In the genomic region with DNA sequence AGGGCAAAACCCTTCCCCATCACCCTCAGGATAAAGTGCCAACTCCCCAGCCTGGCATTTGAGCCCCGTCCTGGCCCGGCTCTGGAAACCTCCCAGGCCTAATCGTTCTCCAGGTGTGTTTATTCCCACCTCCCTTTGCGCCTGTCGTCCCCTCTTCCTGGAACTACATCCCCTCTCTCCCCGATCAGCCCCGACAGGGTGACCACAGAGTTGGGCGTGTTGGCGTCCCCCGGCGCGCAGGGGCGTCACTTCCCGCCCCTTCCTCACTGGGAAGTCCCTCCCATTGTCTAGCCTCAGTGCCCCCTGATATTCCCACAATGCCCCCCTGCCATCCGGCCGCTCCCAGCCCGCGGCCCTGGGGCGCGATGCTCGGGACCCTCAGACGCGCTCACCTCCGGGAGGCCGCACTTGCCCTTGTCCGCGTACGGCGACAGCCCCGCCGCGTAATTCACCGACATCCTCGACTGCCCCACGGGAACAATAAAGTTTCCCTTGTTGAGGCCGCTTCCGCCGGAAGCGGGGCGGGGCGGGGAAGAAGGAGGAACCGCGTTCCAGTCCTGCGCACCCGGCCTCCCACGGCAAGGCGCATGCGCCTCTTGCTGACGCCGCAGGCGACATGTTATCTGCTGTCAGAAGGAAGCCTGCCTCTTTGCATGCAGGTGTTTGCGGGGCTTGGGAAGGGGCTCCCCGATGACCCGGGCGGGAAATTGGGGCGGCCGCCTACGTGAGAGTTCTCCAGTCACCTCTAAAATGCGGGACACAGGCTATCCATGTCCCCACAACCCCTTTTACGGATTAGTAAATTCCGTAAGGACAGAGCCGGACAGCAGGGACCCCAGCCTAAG, we compare ENCODE assay signal across 1 cellular context.
TF ChIP-seq lines count a peak whose summit lies in the region.

A gene (plus strand): TSS at position 608 of the 845 bp plus-strand sequence. CDS start 3,737 bp downstream, outside the sequence.
A gene (minus strand): TSS at position 482 of the 845 bp plus-strand sequence. CDS start 24 bp downstream, at position 458.

TF ChIP-seq in GM12878, 131 proteins besides CTCF, POLR2A, EP300 and RAD21 (continued from another document and continues in another):
- TF ChIP-seq, protein P1, sequence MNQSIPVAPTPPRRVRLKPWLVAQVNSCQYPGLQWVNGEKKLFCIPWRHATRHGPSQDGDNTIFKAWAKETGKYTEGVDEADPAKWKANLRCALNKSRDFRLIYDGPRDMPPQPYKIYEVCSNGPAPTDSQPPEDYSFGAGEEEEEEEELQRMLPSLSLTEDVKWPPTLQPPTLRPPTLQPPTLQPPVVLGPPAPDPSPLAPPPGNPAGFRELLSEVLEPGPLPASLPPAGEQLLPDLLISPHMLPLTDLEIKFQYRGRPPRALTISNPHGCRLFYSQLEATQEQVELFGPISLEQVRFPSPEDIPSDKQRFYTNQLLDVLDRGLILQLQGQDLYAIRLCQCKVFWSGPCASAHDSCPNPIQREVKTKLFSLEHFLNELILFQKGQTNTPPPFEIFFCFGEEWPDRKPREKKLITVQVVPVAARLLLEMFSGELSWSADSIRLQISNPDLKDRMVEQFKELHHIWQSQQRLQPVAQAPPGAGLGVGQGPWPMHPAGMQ (IDR thresholded peaks at IDR 0.05; ENCODE audit: borderline replicate concordance), result no peak
- TF ChIP-seq BACH1 (IDR thresholded peaks at IDR 0.05; ENCODE audit: borderline replicate concordance), result no peak
- TF ChIP-seq GATAD2B (conservative IDR thresholded peaks at IDR 0.05; ENCODE audit: low read depth), result peak; percentile 90
- TF ChIP-seq TAF1 (IDR thresholded peaks at IDR 0.05; ENCODE audit: borderline replicate concordance, low read depth, low read length), result peak; percentile 9; the same call in 1 of the 2 replicates
- peak; percentile 59 for TF ChIP-seq SP1 (IDR thresholded peaks at IDR 0.05; ENCODE audit: low read depth, low read length)
- TF ChIP-seq CHD1 (IDR thresholded peaks at IDR 0.05; ENCODE audit: low read depth, low read length), result no peak
- no peak for TF ChIP-seq ZNF622 (IDR thresholded peaks at IDR 0.05)
- peak in 1 of 2 experiments; percentile 35; a peak in 2 of 4 replicates for TF ChIP-seq IKZF2 (IDR thresholded peaks at IDR 0.05)
- TF ChIP-seq KLF5 (IDR thresholded peaks at IDR 0.05; ENCODE audit: partially characterized antibody), result peak; percentile 89
- TF ChIP-seq RCOR1 (conservative IDR thresholded peaks at IDR 0.05; ENCODE audit: low read depth, low read length), result peak; percentile 77; the same call in 1 of the 2 replicates
- peak; percentile 83 for TF ChIP-seq POLR2AphosphoS5 (IDR thresholded peaks at IDR 0.05; ENCODE audit: low read length)
- TF ChIP-seq, protein P2, sequence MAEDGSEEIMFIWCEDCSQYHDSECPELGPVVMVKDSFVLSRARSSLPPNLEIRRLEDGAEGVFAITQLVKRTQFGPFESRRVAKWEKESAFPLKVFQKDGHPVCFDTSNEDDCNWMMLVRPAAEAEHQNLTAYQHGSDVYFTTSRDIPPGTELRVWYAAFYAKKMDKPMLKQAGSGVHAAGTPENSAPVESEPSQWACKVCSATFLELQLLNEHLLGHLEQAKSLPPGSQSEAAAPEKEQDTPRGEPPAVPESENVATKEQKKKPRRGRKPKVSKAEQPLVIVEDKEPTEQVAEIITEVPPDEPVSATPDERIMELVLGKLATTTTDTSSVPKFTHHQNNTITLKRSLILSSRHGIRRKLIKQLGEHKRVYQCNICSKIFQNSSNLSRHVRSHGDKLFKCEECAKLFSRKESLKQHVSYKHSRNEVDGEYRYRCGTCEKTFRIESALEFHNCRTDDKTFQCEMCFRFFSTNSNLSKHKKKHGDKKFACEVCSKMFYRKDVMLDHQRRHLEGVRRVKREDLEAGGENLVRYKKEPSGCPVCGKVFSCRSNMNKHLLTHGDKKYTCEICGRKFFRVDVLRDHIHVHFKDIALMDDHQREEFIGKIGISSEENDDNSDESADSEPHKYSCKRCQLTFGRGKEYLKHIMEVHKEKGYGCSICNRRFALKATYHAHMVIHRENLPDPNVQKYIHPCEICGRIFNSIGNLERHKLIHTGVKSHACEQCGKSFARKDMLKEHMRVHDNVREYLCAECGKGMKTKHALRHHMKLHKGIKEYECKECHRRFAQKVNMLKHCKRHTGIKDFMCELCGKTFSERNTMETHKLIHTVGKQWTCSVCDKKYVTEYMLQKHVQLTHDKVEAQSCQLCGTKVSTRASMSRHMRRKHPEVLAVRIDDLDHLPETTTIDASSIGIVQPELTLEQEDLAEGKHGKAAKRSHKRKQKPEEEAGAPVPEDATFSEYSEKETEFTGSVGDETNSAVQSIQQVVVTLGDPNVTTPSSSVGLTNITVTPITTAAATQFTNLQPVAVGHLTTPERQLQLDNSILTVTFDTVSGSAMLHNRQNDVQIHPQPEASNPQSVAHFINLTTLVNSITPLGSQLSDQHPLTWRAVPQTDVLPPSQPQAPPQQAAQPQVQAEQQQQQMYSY (CRISPR knock-in tag; IDR thresholded peaks at IDR 0.05), result no peak
- TF ChIP-seq RB1 (IDR thresholded peaks at IDR 0.05; ENCODE audit: borderline replicate concordance), result peak; percentile 57; the same call in 1 of the 2 replicates
- TF ChIP-seq, protein P3, sequence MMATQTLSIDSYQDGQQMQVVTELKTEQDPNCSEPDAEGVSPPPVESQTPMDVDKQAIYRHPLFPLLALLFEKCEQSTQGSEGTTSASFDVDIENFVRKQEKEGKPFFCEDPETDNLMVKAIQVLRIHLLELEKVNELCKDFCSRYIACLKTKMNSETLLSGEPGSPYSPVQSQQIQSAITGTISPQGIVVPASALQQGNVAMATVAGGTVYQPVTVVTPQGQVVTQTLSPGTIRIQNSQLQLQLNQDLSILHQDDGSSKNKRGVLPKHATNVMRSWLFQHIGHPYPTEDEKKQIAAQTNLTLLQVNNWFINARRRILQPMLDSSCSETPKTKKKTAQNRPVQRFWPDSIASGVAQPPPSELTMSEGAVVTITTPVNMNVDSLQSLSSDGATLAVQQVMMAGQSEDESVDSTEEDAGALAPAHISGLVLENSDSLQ (IDR thresholded peaks at IDR 0.05), result peak; percentile 79
- TF ChIP-seq LARP7 (IDR thresholded peaks at IDR 0.05), result no peak; the same call in 1 of the 2 replicates
- no peak for TF ChIP-seq NFXL1 (IDR thresholded peaks at IDR 0.05; ENCODE audit: borderline replicate concordance)
- no peak for TF ChIP-seq SREBF2 (IDR thresholded peaks at IDR 0.05; ENCODE audit: low read length)
- TF ChIP-seq TCF3 (IDR thresholded peaks at IDR 0.05; ENCODE audit: borderline replicate concordance, insufficient read depth, low read depth, low read length), result no peak
- no peak for TF ChIP-seq SUPT20H (IDR thresholded peaks at IDR 0.05; ENCODE audit: borderline replicate concordance, control insufficient read depth, low read depth, low read length)
- TF ChIP-seq TCF12 (IDR thresholded peaks at IDR 0.05; ENCODE audit: low read depth, low read length), result peak; percentile 58; the same call in 1 of the 2 replicates
- no peak for TF ChIP-seq ZBED1 (IDR thresholded peaks at IDR 0.05; ENCODE audit: borderline replicate concordance)
- TF ChIP-seq PML (IDR thresholded peaks at IDR 0.05; ENCODE audit: low read length), result no peak
- TF ChIP-seq RBBP5 (conservative IDR thresholded peaks at IDR 0.05), result no peak
- peak; percentile 17; the same call in 1 of the 2 replicates for TF ChIP-seq ATF7 (IDR thresholded peaks at IDR 0.05; ENCODE audit: low read depth)
- peak; percentile 87; the same call in 1 of the 2 replicates for TF ChIP-seq STAT1 (conservative IDR thresholded peaks at IDR 0.05)
- no peak for TF ChIP-seq MEF2A (IDR thresholded peaks at IDR 0.05; ENCODE audit: insufficient read depth, low read depth, low read length)
- TF ChIP-seq, protein P4, sequence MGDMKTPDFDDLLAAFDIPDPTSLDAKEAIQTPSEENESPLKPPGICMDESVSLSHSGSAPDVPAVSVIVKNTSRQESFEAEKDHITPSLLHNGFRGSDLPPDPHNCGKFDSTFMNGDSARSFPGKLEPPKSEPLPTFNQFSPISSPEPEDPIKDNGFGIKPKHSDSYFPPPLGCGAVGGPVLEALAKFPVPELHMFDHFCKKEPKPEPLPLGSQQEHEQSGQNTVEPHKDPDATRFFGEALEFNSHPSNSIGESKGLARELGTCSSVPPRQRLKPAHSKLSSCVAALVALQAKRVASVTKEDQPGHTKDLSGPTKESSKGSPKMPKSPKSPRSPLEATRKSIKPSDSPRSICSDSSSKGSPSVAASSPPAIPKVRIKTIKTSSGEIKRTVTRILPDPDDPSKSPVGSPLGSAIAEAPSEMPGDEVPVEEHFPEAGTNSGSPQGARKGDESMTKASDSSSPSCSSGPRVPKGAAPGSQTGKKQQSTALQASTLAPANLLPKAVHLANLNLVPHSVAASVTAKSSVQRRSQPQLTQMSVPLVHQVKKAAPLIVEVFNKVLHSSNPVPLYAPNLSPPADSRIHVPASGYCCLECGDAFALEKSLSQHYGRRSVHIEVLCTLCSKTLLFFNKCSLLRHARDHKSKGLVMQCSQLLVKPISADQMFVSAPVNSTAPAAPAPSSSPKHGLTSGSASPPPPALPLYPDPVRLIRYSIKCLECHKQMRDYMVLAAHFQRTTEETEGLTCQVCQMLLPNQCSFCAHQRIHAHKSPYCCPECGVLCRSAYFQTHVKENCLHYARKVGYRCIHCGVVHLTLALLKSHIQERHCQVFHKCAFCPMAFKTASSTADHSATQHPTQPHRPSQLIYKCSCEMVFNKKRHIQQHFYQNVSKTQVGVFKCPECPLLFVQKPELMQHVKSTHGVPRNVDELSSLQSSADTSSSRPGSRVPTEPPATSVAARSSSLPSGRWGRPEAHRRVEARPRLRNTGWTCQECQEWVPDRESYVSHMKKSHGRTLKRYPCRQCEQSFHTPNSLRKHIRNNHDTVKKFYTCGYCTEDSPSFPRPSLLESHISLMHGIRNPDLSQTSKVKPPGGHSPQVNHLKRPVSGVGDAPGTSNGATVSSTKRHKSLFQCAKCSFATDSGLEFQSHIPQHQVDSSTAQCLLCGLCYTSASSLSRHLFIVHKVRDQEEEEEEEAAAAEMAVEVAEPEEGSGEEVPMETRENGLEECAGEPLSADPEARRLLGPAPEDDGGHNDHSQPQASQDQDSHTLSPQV (IDR thresholded peaks at IDR 0.05), result no peak
- peak; percentile 41; the same call in 1 of the 2 replicates for TF ChIP-seq CHD2 (IDR thresholded peaks at IDR 0.05; ENCODE audit: borderline replicate concordance, low read depth, low read length)
- peak; percentile 65; the same call in 1 of the 2 replicates for TF ChIP-seq SMARCA5 (IDR thresholded peaks at IDR 0.05)
- no peak for TF ChIP-seq MYC (IDR thresholded peaks at IDR 0.05; ENCODE audit: insufficient read depth, insufficient read length, insufficient replicate concordance, low read length, severe bottlenecking)
- TF ChIP-seq ZNF207 (IDR thresholded peaks at IDR 0.05; ENCODE audit: borderline replicate concordance), result peak; percentile 81; the same call in 1 of the 2 replicates
- peak; percentile 59; the same call in 1 of the 2 replicates for TF ChIP-seq NR2F1 (conservative IDR thresholded peaks at IDR 0.05)
- TF ChIP-seq CBFB (IDR thresholded peaks at IDR 0.05; ENCODE audit: low read depth), result no peak; the same call in none of the 2 replicates
- no peak for TF ChIP-seq RFX5 (IDR thresholded peaks at IDR 0.05; ENCODE audit: low read depth, low read length)
- TF ChIP-seq, protein P5, sequence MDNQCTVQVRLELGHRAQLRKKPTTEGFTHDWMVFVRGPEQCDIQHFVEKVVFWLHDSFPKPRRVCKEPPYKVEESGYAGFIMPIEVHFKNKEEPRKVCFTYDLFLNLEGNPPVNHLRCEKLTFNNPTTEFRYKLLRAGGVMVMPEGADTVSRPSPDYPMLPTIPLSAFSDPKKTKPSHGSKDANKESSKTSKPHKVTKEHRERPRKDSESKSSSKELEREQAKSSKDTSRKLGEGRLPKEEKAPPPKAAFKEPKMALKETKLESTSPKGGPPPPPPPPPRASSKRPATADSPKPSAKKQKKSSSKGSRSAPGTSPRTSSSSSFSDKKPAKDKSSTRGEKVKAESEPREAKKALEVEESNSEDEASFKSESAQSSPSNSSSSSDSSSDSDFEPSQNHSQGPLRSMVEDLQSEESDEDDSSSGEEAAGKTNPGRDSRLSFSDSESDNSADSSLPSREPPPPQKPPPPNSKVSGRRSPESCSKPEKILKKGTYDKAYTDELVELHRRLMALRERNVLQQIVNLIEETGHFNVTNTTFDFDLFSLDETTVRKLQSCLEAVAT (IDR thresholded peaks at IDR 0.05), result peak; percentile 95; the same call in 1 of the 2 replicates
- peak; percentile 97 for TF ChIP-seq NRF1 (conservative IDR thresholded peaks at IDR 0.05; ENCODE audit: low read depth, low read length)
- TF ChIP-seq, protein P6, sequence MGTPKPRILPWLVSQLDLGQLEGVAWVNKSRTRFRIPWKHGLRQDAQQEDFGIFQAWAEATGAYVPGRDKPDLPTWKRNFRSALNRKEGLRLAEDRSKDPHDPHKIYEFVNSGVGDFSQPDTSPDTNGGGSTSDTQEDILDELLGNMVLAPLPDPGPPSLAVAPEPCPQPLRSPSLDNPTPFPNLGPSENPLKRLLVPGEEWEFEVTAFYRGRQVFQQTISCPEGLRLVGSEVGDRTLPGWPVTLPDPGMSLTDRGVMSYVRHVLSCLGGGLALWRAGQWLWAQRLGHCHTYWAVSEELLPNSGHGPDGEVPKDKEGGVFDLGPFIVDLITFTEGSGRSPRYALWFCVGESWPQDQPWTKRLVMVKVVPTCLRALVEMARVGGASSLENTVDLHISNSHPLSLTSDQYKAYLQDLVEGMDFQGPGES (IDR thresholded peaks at IDR 0.05), result peak; percentile 35
- TF ChIP-seq NR2C2 (IDR thresholded peaks at IDR 0.05; ENCODE audit: borderline replicate concordance, control insufficient read depth, insufficient read length, low read depth), result no peak
- peak; percentile 65; the same call in 1 of the 2 replicates for TF ChIP-seq POLR2AphosphoS2 (IDR thresholded peaks at IDR 0.05; ENCODE audit: low read depth, low read length)
- TF ChIP-seq, protein P7, sequence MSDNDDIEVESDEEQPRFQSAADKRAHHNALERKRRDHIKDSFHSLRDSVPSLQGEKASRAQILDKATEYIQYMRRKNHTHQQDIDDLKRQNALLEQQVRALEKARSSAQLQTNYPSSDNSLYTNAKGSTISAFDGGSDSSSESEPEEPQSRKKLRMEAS (IDR thresholded peaks at IDR 0.05; ENCODE audit: low read depth, low read length), result peak; percentile 19; the same call in 1 of the 2 replicates
- no peak for TF ChIP-seq ZZZ3 (IDR thresholded peaks at IDR 0.05; ENCODE audit: control insufficient read depth, insufficient read length, low read depth)
- peak; percentile 33 for TF ChIP-seq SIX5 (IDR thresholded peaks at IDR 0.05; ENCODE audit: low read depth, low read length, severe bottlenecking)
- peak; percentile 66; the same call in 1 of the 2 replicates for TF ChIP-seq DPF2 (IDR thresholded peaks at IDR 0.05)
- no peak; the same call in 1 of the 2 replicates for TF ChIP-seq HDAC2 (IDR thresholded peaks at IDR 0.05)
